28 cellular contexts compared by ENCODE assay signal in genomic region chrX:3715921-3716320, GRCh38.
"Had no signal": no experiment of that assay in that cellular context is flagged by ENCODE, and none has a peak within 500 bp of the region (broad histone marks: within the 10 kb centered on the region; RNA-seq: fewer than 3 reads in every experiment).

No MANE protein-coding gene starts in this region.

- H3K27ac Mint-ChIP-seq: activated CD4-positive, alpha-beta memory T cell treated with anti-CD3 and anti-CD28 coated beads, Interleukin-2, amount 10 ng/mL, durations not matched to agents 7 days and 5 days; activated CD4-positive, alpha-beta T cell treated with anti-CD3 and anti-CD28 coated beads, Interleukin-2, amount 10 ng/mL, durations not matched to agents 7 days and 5 days; activated naive CD8-positive, alpha-beta T cell; activated T-cell treated with anti-CD3 and anti-CD28 coated beads, Interleukin-2, amount 50 U/mL, for 24 hours; activated T-cell treated with anti-CD3 and anti-CD28 coated beads, Interleukin-2, amount 50 U/mL, for 72 hours; dendritic cell treated with granulocyte-macrophage colony-stimulating factor and Interleukin-4, amounts not matched to agents 40 ng/mL and 50 ng/mL, for 4 days; endodermal cell; T-helper 17 cell; T-helper 2 cell treated with Interferon-gamma antibody and Interleukin-4, amounts not matched to agents 5 μg/mL and 100 μg/mL, for 36 hours had no signal

- H3K27ac ChIP-seq: brain microvascular endothelial cell, coronary artery, dorsolateral prefrontal cortex had no signal

- H3K27me3 ChIP-seq: brain microvascular endothelial cell had no signal

- H3K9me3 Mint-ChIP-seq: activated CD4-positive, alpha-beta memory T cell treated with anti-CD3 and anti-CD28 coated beads, Interleukin-2, amount 10 ng/mL, durations not matched to agents 7 days and 5 days; activated CD4-positive, alpha-beta T cell treated with anti-CD3 and anti-CD28 coated beads, Interleukin-2, amount 10 ng/mL, durations not matched to agents 7 days and 5 days; activated T-cell treated with anti-CD3 and anti-CD28 coated beads, Interleukin-2, amount 50 U/mL, for 24 hours; activated T-cell treated with anti-CD3 and anti-CD28 coated beads, Interleukin-2, amount 50 U/mL, for 72 hours; central memory CD8-positive, alpha-beta T cell; dendritic cell treated with granulocyte-macrophage colony-stimulating factor and Interleukin-4, amounts not matched to agents 40 ng/mL and 50 ng/mL, for 4 days; T-helper 2 cell treated with Interferon-gamma antibody and Interleukin-4, amounts not matched to agents 5 μg/mL and 100 μg/mL, for 36 hours had no signal

- H3K36me3 Mint-ChIP-seq: activated naive CD8-positive, alpha-beta T cell had no signal

- H3K4me3 ChIP-seq: coronary artery, dorsolateral prefrontal cortex had no signal

- H3K36me3 ChIP-seq: brain microvascular endothelial cell had no signal

- DNase-seq: activated CD4-positive, alpha-beta memory T cell treated with anti-CD3 and anti-CD28 coated beads, Interleukin-2, amount 10 ng/mL, durations not matched to agents 7 days and 5 days; activated CD4-positive, alpha-beta T cell treated with anti-CD3 and anti-CD28 coated beads for 1 hour; activated CD4-positive, alpha-beta T cell treated with anti-CD3 and anti-CD28 coated beads for 4 hours; activated CD4-positive, alpha-beta T cell treated with anti-CD3 and anti-CD28 coated beads, Interleukin-2, amount 10 ng/mL, durations not matched to agents 7 days and 5 days; activated CD4-positive, alpha-beta T cell treated with anti-CD3 and anti-CD28 coated beads, Interleukin-2, amount 50 U/mL, for 4 hours; activated CD8-positive, alpha-beta memory T cell treated with anti-CD3 and anti-CD28 coated beads, Interleukin-2, amount 50 U/mL, for 48 hours; activated gamma-delta T cell; activated naive CD4-positive, alpha-beta T cell; activated naive CD4-positive, alpha-beta T cell treated with anti-CD3 and anti-CD28 coated beads, Interleukin-2, amount 50 U/mL, for 16 hours; activated T-cell treated with anti-CD3 and anti-CD28 coated beads for 4 hours; activated T-cell treated with anti-CD3 and anti-CD28 coated beads, Interleukin-2, amount 50 U/mL, for 24 hours; activated T-cell treated with anti-CD3 and anti-CD28 coated beads, Interleukin-2, amount 50 U/mL, for 72 hours; amniotic stem cell; anterior cingulate cortex; brain microvascular endothelial cell; dorsolateral prefrontal cortex; effector memory CD4-positive, alpha-beta T cell; endodermal cell; foreskin fibroblast; T-helper 1 cell; T-helper 17 cell; T1000 had no signal

- H3K4me3 Mint-ChIP-seq: activated CD4-positive, alpha-beta memory T cell treated with anti-CD3 and anti-CD28 coated beads, Interleukin-2, amount 10 ng/mL, durations not matched to agents 7 days and 5 days; activated CD4-positive, alpha-beta T cell treated with anti-CD3 and anti-CD28 coated beads, Interleukin-2, amount 10 ng/mL, durations not matched to agents 7 days and 5 days; activated naive CD8-positive, alpha-beta T cell; activated T-cell treated with anti-CD3 and anti-CD28 coated beads, Interleukin-2, amount 50 U/mL, for 24 hours; central memory CD8-positive, alpha-beta T cell; dendritic cell treated with granulocyte-macrophage colony-stimulating factor and Interleukin-4, amounts not matched to agents 40 ng/mL and 50 ng/mL, for 4 days; T-helper 17 cell; T-helper 2 cell treated with Interferon-gamma antibody and Interleukin-4, amounts not matched to agents 5 μg/mL and 100 μg/mL, for 36 hours had no signal

- ATAC-seq: activated T-cell treated with anti-CD3 and anti-CD28 coated beads, Interleukin-2, amount 50 U/mL, for 72 hours; esophagus mucosa; T-helper 17 cell had no signal

- H3K27me3 Mint-ChIP-seq: activated naive CD8-positive, alpha-beta T cell; activated T-cell treated with anti-CD3 and anti-CD28 coated beads, Interleukin-2, amount 50 U/mL, for 24 hours; central memory CD8-positive, alpha-beta T cell; dendritic cell treated with granulocyte-macrophage colony-stimulating factor and Interleukin-4, amounts not matched to agents 40 ng/mL and 50 ng/mL, for 4 days; T-helper 17 cell had no signal
